Comparison of ENCODE assay signal across 1 cellular context in genomic region chr17:74153821-74154430, GRCh38.
TF ChIP-seq lines count a peak whose summit lies in the region.

No MANE protein-coding gene starts in this region.

TF ChIP-seq in GM23338, 12 proteins besides CTCF, POLR2A, EP300 and RAD21:
- no peak for TF ChIP-seq ZNF462 (CRISPR knock-in tag; IDR thresholded peaks at IDR 0.05)
- TF ChIP-seq EZH2phosphoT487 (IDR thresholded peaks at IDR 0.05; ENCODE audit: unreplicated experiment), result no peak
- TF ChIP-seq ZNF331 (CRISPR knock-in tag; IDR thresholded peaks at IDR 0.05; ENCODE audit: low read depth), result no peak
- no peak for TF ChIP-seq CREB1 (CRISPR knock-in tag; IDR thresholded peaks at IDR 0.05; ENCODE audit: low read depth)
- TF ChIP-seq JUNB (IDR thresholded peaks at IDR 0.05; ENCODE audit: unreplicated experiment), result no peak
- TF ChIP-seq REST (IDR thresholded peaks at IDR 0.05; ENCODE audit: unreplicated experiment), result no peak
- TF ChIP-seq EZH2 (IDR thresholded peaks at IDR 0.05; ENCODE audit: low read depth, unreplicated experiment), result no peak
- TF ChIP-seq NANOG (IDR thresholded peaks at IDR 0.05; ENCODE audit: borderline replicate concordance), result no peak
- TF ChIP-seq ETS1 (IDR thresholded peaks at IDR 0.05), result no peak
- TF ChIP-seq ZNF114 (CRISPR knock-in tag; IDR thresholded peaks at IDR 0.05), result no peak
- no peak for TF ChIP-seq STAT1 (IDR thresholded peaks at IDR 0.05; ENCODE audit: unreplicated experiment)
- TF ChIP-seq POLR2AphosphoS5 (IDR thresholded peaks at IDR 0.05; ENCODE audit: low read depth), result no peak
